Comparison of ENCODE assay signal across 16 cellular contexts in the genomic region with DNA sequence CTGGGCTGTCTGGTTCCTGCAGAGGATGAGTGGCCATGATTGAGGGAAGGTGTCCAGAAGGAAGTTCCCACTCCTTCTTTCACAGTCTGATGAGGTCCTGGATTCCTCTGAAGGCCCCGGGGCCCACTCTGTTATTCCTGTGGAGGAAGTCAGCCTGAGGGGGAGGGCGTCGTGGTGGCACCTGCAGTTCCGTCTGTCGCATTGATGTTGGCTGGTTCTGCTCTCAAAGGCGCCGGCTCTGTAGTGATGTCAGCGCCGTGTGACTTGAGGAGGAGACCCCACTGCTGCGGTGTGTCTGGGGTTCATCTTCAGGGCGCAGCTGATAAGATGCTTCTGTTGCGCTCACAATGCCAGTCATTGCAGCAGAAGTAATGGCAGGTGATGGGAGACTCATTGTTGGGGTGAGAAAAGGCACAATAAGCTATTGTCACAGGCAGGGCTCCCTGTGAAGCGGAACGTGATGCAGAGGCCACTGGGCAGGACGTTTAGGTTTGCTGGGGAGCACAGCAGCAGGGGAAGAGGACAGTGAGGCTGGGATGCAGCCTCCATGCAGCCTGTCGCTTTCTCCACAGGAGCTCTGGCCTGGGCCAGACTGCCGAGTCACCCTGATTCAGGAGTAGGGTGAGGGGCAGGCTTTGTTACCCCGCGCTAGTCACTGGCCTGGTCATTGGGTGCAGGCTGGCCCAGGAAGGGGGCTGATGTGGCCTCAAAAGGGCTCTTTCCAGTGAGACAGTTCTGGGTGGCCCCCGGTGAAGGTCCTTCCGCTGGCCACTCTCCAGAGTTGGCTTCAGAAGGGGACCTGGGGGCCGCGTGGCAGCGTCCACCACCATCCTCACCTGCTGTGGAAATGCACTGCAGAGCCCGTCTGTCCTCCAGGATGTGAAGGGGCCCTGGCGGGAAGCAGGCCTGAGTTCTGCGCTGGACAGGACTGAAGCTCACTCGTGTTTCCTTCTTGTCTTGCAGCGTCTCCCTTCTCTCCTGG. TPM values are rescaled to one million over a fixed set of nuclear protein-coding genes. Genes with fewer than 3 reads are reported as not detected.
A peak's percentile ranks its signal among the peaks of the same experiment; 100 is the strongest.
DNase-seq lines count a peak whose midpoint lies in the region; TF ChIP-seq lines count a peak whose summit lies in the region.
"Had no signal": no experiment of that assay in that cellular context is flagged by ENCODE, and none has a peak within 500 bp of the region (broad histone marks: within the 10 kb centered on the region; RNA-seq: fewer than 3 reads in every experiment).

No MANE protein-coding gene starts in this region.

- DNase-seq in OCI-LY7 (ENCODE audit: low spot score) (peak; percentile 4), retina (peak; percentile 82), glutamatergic neuron (no peak), DMS79 treated with DMSO at 0.1 percent for 48 hours (lab: John Stamatoyannopoulos, UW) (no peak), NCI-H2196 treated with DMSO at 0.1 percent for 48 hours (lab: John Stamatoyannopoulos, UW; ENCODE audit: unreplicated experiment) (no peak)
- no peak for DNase-seq in activated CD4-positive, alpha-beta T cell treated with anti-CD3 and anti-CD28 coated beads, Interleukin-2, amount 50 U/mL, for 4 hours
- DNase-seq: CD8-positive, alpha-beta T cell; hippocampal formation; Karpas-422; mammary epithelial cell; stimulated activated CD4-positive, alpha-beta T cell treated with anti-CD3 and anti-CD28 coated beads, Interleukin-4, amount 100 ng/mL, for 24 hours had no signal

- peaks cover 0 to 29% of the 10 kb centered on the region in 2 experiments; a peak in 1 of 3 replicates for H3K36me3 ChIP-seq in HEK293 (ENCODE audit: control insufficient read depth in 2 of 2, insufficient read depth in 1 of 2, low read length in 2 of 2)
- no peaks in the 10 kb centered on the region for H3K36me3 ChIP-seq in OCI-LY7 (ENCODE audit: insufficient read depth, low read length)
- peaks cover 35% of the 10 kb centered on the region for H3K36me3 ChIP-seq in iPS-20b (ENCODE audit: insufficient read depth, low read depth, low read length)

- H3K4me3 Mint-ChIP-seq in glutamatergic neuron (ENCODE audit: unreplicated experiment) = no peak overlapping the region
- H3K4me3 Mint-ChIP-seq: CD8-positive, alpha-beta T cell; stimulated activated naive CD8-positive, alpha-beta T cell treated with anti-CD3 and anti-CD28 coated beads, Interleukin-15, Interleukin-2, amounts not matched to agents 100 ng/mL and 50 ng/mL, for 24 hours; T-helper 1 cell treated with Interleukin-12 subunit alpha and Interleukin-12 subunit beta and Interleukin-4 antibody, amounts not matched to agents 30 μg/mL and 1 μg/mL, for 36 hours had no signal

- H3K27ac Mint-ChIP-seq in glutamatergic neuron (ENCODE audit: unreplicated experiment) = no peak overlapping the region
- H3K27ac Mint-ChIP-seq: activated T-helper 2 cell treated with anti-CD3 and anti-CD28 coated beads, Interferon-gamma antibody, Interleukin-2, Interleukin-4, amounts not matched to agents 10 μg/mL and 5 μg/mL and 100 μg/mL, durations not matched to agents 14 hours and 24 hours and 36 hours; CD8-positive, alpha-beta T cell; stimulated activated naive CD8-positive, alpha-beta T cell treated with anti-CD3 and anti-CD28 coated beads, Interleukin-15, Interleukin-2, amounts not matched to agents 100 ng/mL and 50 ng/mL, for 24 hours; T-helper 1 cell treated with Interleukin-12 subunit alpha and Interleukin-12 subunit beta and Interleukin-4 antibody, amounts not matched to agents 30 μg/mL and 1 μg/mL, for 36 hours had no signal

- H3K4me1 Mint-ChIP-seq in glutamatergic neuron (ENCODE audit: low read depth, unreplicated experiment) = peaks cover 31% of the 10 kb centered on the region

- H2AFZ ChIP-seq in OCI-LY7 (ENCODE audit: low read length) = peak overlapping the region; percentile 68

- no peak overlapping the region for H3K27ac ChIP-seq in HEK293 (ENCODE audit: extremely low read depth, low read depth, low read length)
- H3K27ac ChIP-seq in OCI-LY7 (ENCODE audit: low read depth, low read length, poor library complexity, severe bottlenecking) = peak overlapping the region; percentile 81
- peak overlapping the region; percentile 62 for H3K27ac ChIP-seq in iPS-20b (ENCODE audit: low read length)

- CTCF ChIA-PET in HEK293 (lab: Yijun Ruan, JAX) (no interaction called here), OCI-LY7 (lab: Charles Lee; ENCODE audit: unreplicated experiment) (no interaction called here)

- H3K9me2 ChIP-seq in OCI-LY7 (ENCODE audit: insufficient read depth, low read length) = no peaks in the 10 kb centered on the region

- H3K4me1 ChIP-seq in HEK293 (ENCODE audit: control insufficient read depth, insufficient read depth, low read length) (no peaks in the 10 kb centered on the region), OCI-LY7 (ENCODE audit: insufficient read depth, low read length, poor library complexity, severe bottlenecking) (peaks cover 31% of the 10 kb centered on the region), iPS-20b (ENCODE audit: insufficient read depth, low read length) (peaks cover 30% of the 10 kb centered on the region)

- no peak overlapping the region; the same call in 1 of the 2 replicates for H3K9ac ChIP-seq in iPS-20b (ENCODE audit: low read depth, low read length)

- H3K27me3 ChIP-seq in iPS-20b (ENCODE audit: insufficient read depth, low read length) = no peaks in the 10 kb centered on the region

- H3K9me3 ChIP-seq in HEK293 (ENCODE audit: control insufficient read depth, insufficient read depth, low read depth, low read length) = no peaks in the 10 kb centered on the region
- no peaks in the 10 kb centered on the region for H3K9me3 ChIP-seq in OCI-LY7 (ENCODE audit: low read length)
- no peaks in the 10 kb centered on the region for H3K9me3 ChIP-seq in iPS-20b (ENCODE audit: insufficient read depth, low read depth, low read length)

- peak overlapping the region; percentile 68 for H3K4me2 ChIP-seq in OCI-LY7 (ENCODE audit: low read length)

- no TSS peak for BruUV-seq in OCI-LY7 (replicated peaks; lab: Mats Ljungman, UMichigan)

- H3K36me3 Mint-ChIP-seq in glutamatergic neuron (ENCODE audit: unreplicated experiment) = peaks cover 6% of the 10 kb centered on the region
- H3K36me3 Mint-ChIP-seq: CD8-positive, alpha-beta T cell had no signal

- TF ChIP-seq CTCF in HEK293 (tag by site-specific recombination; IDR thresholded peaks at IDR 0.05) = no peak
- no peak for TF ChIP-seq CTCF in OCI-LY7 (conservative IDR thresholded peaks at IDR 0.05; ENCODE audit: low read length)
- TF ChIP-seq CTCF in glutamatergic neuron (IDR thresholded peaks at IDR 0.05; ENCODE audit: partially characterized antibody, unreplicated experiment) = no peak

- peaks cover 9% of the 10 kb centered on the region for H3K27me3 Mint-ChIP-seq in glutamatergic neuron (ENCODE audit: unreplicated experiment)
- H3K27me3 Mint-ChIP-seq: stimulated activated naive CD8-positive, alpha-beta T cell treated with anti-CD3 and anti-CD28 coated beads, Interleukin-15, Interleukin-2, amounts not matched to agents 100 ng/mL and 50 ng/mL, for 24 hours had no signal

- intact Hi-C loops in OCI-LY7 (cut with micrococcal nuclease; ENCODE audit: unreplicated experiment) = no loop called here

- H3K4me3 ChIP-seq in HEK293 (ENCODE audit: low read depth, low read length) = no peak overlapping the region
- peak overlapping the region; percentile 38 for H3K4me3 ChIP-seq in OCI-LY7 (ENCODE audit: low read depth, low read length, poor library complexity, severe bottlenecking)
- H3K4me3 ChIP-seq in iPS-20b (ENCODE audit: low read length) = no peak overlapping the region

- H3K79me2 ChIP-seq in OCI-LY7 (ENCODE audit: insufficient read depth, low read depth, low read length) = no peaks in the 10 kb centered on the region

- H4K20me1 ChIP-seq in OCI-LY7 (ENCODE audit: insufficient read depth, low read length) = no peaks in the 10 kb centered on the region

- POLR2A ChIA-PET in HEK293 (lab: Yijun Ruan, JAX) (no interaction called here), OCI-LY7 (lab: Charles Lee) (no interaction called here)

- peaks cover 17% of the 10 kb centered on the region for H3K9me3 Mint-ChIP-seq in glutamatergic neuron (ENCODE audit: unreplicated experiment)
- H3K9me3 Mint-ChIP-seq: activated T-helper 2 cell treated with anti-CD3 and anti-CD28 coated beads, Interferon-gamma antibody, Interleukin-2, Interleukin-4, amounts not matched to agents 10 μg/mL and 5 μg/mL and 100 μg/mL, durations not matched to agents 14 hours and 24 hours and 36 hours; CD8-positive, alpha-beta T cell; stimulated activated naive CD8-positive, alpha-beta T cell treated with anti-CD3 and anti-CD28 coated beads, Interleukin-15, Interleukin-2, amounts not matched to agents 100 ng/mL and 50 ng/mL, for 24 hours; T-helper 1 cell treated with Interleukin-12 subunit alpha and Interleukin-12 subunit beta and Interleukin-4 antibody, amounts not matched to agents 30 μg/mL and 1 μg/mL, for 36 hours had no signal

TF ChIP-seq in HEK293, 187 proteins besides CTCF, POLR2A, EP300 and RAD21:
- 0 out of 2 replicates have a peak, but pooled peaks have one; percentile 11 for TF ChIP-seq SCRT2 (tag by site-specific recombination; IDR thresholded peaks at IDR 0.05)
- TF ChIP-seq, protein P1, sequence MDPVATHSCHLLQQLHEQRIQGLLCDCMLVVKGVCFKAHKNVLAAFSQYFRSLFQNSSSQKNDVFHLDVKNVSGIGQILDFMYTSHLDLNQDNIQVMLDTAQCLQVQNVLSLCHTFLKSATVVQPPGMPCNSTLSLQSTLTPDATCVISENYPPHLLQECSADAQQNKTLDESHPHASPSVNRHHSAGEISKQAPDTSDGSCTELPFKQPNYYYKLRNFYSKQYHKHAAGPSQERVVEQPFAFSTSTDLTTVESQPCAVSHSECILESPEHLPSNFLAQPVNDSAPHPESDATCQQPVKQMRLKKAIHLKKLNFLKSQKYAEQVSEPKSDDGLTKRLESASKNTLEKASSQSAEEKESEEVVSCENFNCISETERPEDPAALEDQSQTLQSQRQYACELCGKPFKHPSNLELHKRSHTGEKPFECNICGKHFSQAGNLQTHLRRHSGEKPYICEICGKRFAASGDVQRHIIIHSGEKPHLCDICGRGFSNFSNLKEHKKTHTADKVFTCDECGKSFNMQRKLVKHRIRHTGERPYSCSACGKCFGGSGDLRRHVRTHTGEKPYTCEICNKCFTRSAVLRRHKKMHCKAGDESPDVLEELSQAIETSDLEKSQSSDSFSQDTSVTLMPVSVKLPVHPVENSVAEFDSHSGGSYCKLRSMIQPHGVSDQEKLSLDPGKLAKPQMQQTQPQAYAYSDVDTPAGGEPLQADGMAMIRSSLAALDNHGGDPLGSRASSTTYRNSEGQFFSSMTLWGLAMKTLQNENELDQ (tag by site-specific recombination; IDR thresholded peaks at IDR 0.05; ENCODE audit: low read depth) = no peak
TF ChIP-seq in HEK293: peak in this region for 1.

RNA-seq across cellular contexts. Expression of a gene that starts 42.8 kb away (rescaled TPM):
- total RNA-seq in OCI-LY7 (2014; rRNA removed; shearing (Covaris generic)) = not detected in 2 replicates
- total RNA-seq in OCI-LY7 (2022) (0.06 TPM in 1 of 2 replicates, not detected in the other), glutamatergic neuron (ENCODE audit: unreplicated experiment) (59.3 TPM)

Comparison
In these comparisons a context has a peak if more than half of its experiments do, and no peak if none do; other contexts are left out.
1. DNase-seq: peak in OCI-LY7 (single experiment) and retina (single experiment); none in activated CD4-positive, alpha-beta T cell treated with anti-CD3 and anti-CD28 coated beads, Interleukin-2, amount 50 U/mL, for 4 hours (0 of 2), glutamatergic neuron (single experiment), DMS79 treated with DMSO at 0.1 percent for 48 hours (single experiment) and NCI-H2196 treated with DMSO at 0.1 percent for 48 hours (single experiment).
2. RNA of a gene that starts 42.8 kb away (total RNA-seq): 59.3 TPM in glutamatergic neuron (single experiment); 0.06 TPM in OCI-LY7; every median in the first group is over 10 times any median in the second.